Comparison of ENCODE assay signal across 21 cellular contexts in the genomic region with DNA sequence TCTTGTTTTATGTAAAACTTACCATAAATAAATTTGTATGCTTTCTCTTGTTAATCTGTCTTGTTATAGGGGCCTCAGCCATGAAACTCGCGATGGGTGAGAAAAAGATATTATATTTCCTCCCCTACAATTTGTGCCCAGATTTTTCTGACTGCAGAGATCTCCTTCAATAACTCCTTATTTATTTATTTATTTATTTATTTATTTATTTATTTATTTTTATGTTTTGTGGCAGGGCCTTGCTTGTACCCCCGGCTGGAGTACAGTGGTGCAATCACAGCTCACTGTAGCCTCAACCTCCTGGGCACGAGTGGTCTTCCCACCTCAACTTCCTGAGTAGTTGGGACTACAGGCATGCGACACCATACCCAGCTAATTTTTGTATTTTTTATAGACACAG. TPM values are rescaled to one million over a fixed set of nuclear protein-coding genes. Genes with fewer than 3 reads are reported as not detected.
DNase-seq lines count a peak whose midpoint lies in the region; ATAC-seq and TF ChIP-seq lines count a peak whose summit lies in the region.
"Had no signal": no experiment of that assay in that cellular context is flagged by ENCODE, and none has a peak within 500 bp of the region (broad histone marks: within the 10 kb centered on the region; RNA-seq: fewer than 3 reads in every experiment).

No MANE protein-coding gene starts in this region.

- H3K27ac ChIP-seq in HEK293 (ENCODE audit: extremely low read depth, low read depth, low read length): no peak overlapping the region

- no peak overlapping the region for H3K4me3 ChIP-seq in HEK293 (ENCODE audit: low read depth, low read length)
- H3K4me3 ChIP-seq: GM23338 had no signal

- H3K9me3 Mint-ChIP-seq in natural killer cell: no peaks in the 10 kb centered on the region
- H3K9me3 Mint-ChIP-seq in natural killer cell treated with Interleukin-12 subunit alpha and Interleukin-12 subunit beta and Interleukin-15 and Interleukin-18, amount 100 ng/mL, for 72 hours: no peaks in the 10 kb centered on the region
- H3K9me3 Mint-ChIP-seq in mesothelial cell of epicardium: no peaks in the 10 kb centered on the region
- H3K9me3 Mint-ChIP-seq in type B pancreatic cell: peaks cover 8% of the 10 kb centered on the region
- no peaks in the 10 kb centered on the region for H3K9me3 Mint-ChIP-seq in nephron progenitor cell
- H3K9me3 Mint-ChIP-seq: CD4-positive, CD25-positive, alpha-beta regulatory T cell; HFFc6; IgD-negative memory B cell had no signal

- H3K4me3 Mint-ChIP-seq in natural killer cell: peak overlapping the region; percentile 74
- no peak overlapping the region for H3K4me3 Mint-ChIP-seq in natural killer cell treated with Interleukin-12 subunit alpha and Interleukin-12 subunit beta and Interleukin-15 and Interleukin-18, amount 100 ng/mL, for 72 hours
- H3K4me3 Mint-ChIP-seq in mesothelial cell of epicardium: no peak overlapping the region
- H3K4me3 Mint-ChIP-seq in type B pancreatic cell: peak overlapping the region; percentile 21
- no peak overlapping the region for H3K4me3 Mint-ChIP-seq in nephron progenitor cell
- H3K4me3 Mint-ChIP-seq: CD4-positive, CD25-positive, alpha-beta regulatory T cell; GM23338; HFFc6; IgD-negative memory B cell had no signal

- ATAC-seq in natural killer cell (no peak), HG03439 (IDR thresholded peaks at IDR 0.05; ENCODE audit: unreplicated experiment) (no peak)
- ATAC-seq in natural killer cell treated with Interleukin-12 subunit alpha and Interleukin-12 subunit beta and Interleukin-15 and Interleukin-18, amount 100 ng/mL, for 72 hours: no peak
- ATAC-seq: GM23338, HepG2 had no signal

- DNase-seq in natural killer cell (no peak), mesothelial cell of epicardium (ENCODE audit: low spot score in 2 of 2, unreplicated experiment in 2 of 2) (no peak), type B pancreatic cell (ENCODE audit: extremely low spot score, unreplicated experiment) (no peak), cerebellar nuclear complex (lab: John Stamatoyannopoulos, UW) (no peak), nephron progenitor cell (no peak)
- DNase-seq in natural killer cell treated with Interleukin-12 subunit alpha and Interleukin-12 subunit beta and Interleukin-15 and Interleukin-18, amount 100 ng/mL, for 72 hours (ENCODE audit: low spot score): no peak
- DNase-seq: ACHN; BE2C; C1 segment of cervical spinal cord; Calu3; CD4-positive, CD25-positive, alpha-beta regulatory T cell; DMS53; HCEC 1CT; HFFc6; KG1 had no signal

- peak overlapping the region; percentile 96 to 97 for H3K27ac Mint-ChIP-seq in natural killer cell
- peak overlapping the region in 1 of 2 donors; percentile 79 for H3K27ac Mint-ChIP-seq in natural killer cell treated with Interleukin-12 subunit alpha and Interleukin-12 subunit beta and Interleukin-15 and Interleukin-18, amount 100 ng/mL, for 72 hours
- H3K27ac Mint-ChIP-seq in mesothelial cell of epicardium: peak overlapping the region; percentile 74
- peak overlapping the region; percentile 79 for H3K27ac Mint-ChIP-seq in type B pancreatic cell
- no peak overlapping the region for H3K27ac Mint-ChIP-seq in nephron progenitor cell
- H3K27ac Mint-ChIP-seq: CD4-positive, CD25-positive, alpha-beta regulatory T cell; GM23338; HFFc6 had no signal

- H3K36me3 Mint-ChIP-seq in natural killer cell (no peaks in the 10 kb centered on the region), mesothelial cell of epicardium (no peaks in the 10 kb centered on the region), type B pancreatic cell (no peaks in the 10 kb centered on the region), nephron progenitor cell (ENCODE audit: low read depth) (no peaks in the 10 kb centered on the region)
- no peaks in the 10 kb centered on the region for H3K36me3 Mint-ChIP-seq in natural killer cell treated with Interleukin-12 subunit alpha and Interleukin-12 subunit beta and Interleukin-15 and Interleukin-18, amount 100 ng/mL, for 72 hours
- H3K36me3 Mint-ChIP-seq: CD4-positive, CD25-positive, alpha-beta regulatory T cell; IgD-negative memory B cell had no signal

- no peaks in the 10 kb centered on the region for H3K36me3 ChIP-seq in HEK293 (ENCODE audit: control insufficient read depth in 2 of 2, insufficient read depth in 1 of 2, low read length in 2 of 2)
- H3K36me3 ChIP-seq: BE2C had no signal

- POLR2A ChIA-PET in HEK293 (lab: Yijun Ruan, JAX): interaction anchor here (0.9 kb wide), 1 partner anchor 27 kb away, joined by 3 read pairs; the partner anchor contains the start of gene RDM1

- intact Hi-C loops in natural killer cell (cut with micrococcal nuclease): no loop called here

- H3K4me1 Mint-ChIP-seq in natural killer cell (peaks cover 78 to 87% of the 10 kb centered on the region in 2 donors), mesothelial cell of epicardium (peaks cover 38% of the 10 kb centered on the region), type B pancreatic cell (ENCODE audit: unreplicated experiment) (peaks cover 28% of the 10 kb centered on the region), nephron progenitor cell (peaks cover 40% of the 10 kb centered on the region)
- peaks cover 47 to 63% of the 10 kb centered on the region in 2 donors for H3K4me1 Mint-ChIP-seq in natural killer cell treated with Interleukin-12 subunit alpha and Interleukin-12 subunit beta and Interleukin-15 and Interleukin-18, amount 100 ng/mL, for 72 hours (ENCODE audit: low read depth in 2 of 2)
- H3K4me1 Mint-ChIP-seq: CD4-positive, CD25-positive, alpha-beta regulatory T cell; GM23338; IgD-negative memory B cell had no signal

- TF ChIP-seq CTCF in natural killer cell (IDR thresholded peaks at IDR 0.05) (no peak), HEK293 (tag by site-specific recombination; IDR thresholded peaks at IDR 0.05) (no peak), mesothelial cell of epicardium (IDR thresholded peaks at IDR 0.05; ENCODE audit: unreplicated experiment) (no peak), type B pancreatic cell (conservative IDR thresholded peaks at IDR 0.05) (no peak), nephron progenitor cell (IDR thresholded peaks at IDR 0.05) (no peak)

- H3K4me1 ChIP-seq in HEK293 (ENCODE audit: control insufficient read depth, insufficient read depth, low read length): peaks cover 9% of the 10 kb centered on the region
- H3K4me1 ChIP-seq: BE2C had no signal

- CTCF ChIA-PET in HEK293 (lab: Yijun Ruan, JAX): no interaction called here

- no peaks in the 10 kb centered on the region for H3K27me3 Mint-ChIP-seq in natural killer cell (ENCODE audit: low read depth in 2 of 2)
- no peaks in the 10 kb centered on the region for H3K27me3 Mint-ChIP-seq in natural killer cell treated with Interleukin-12 subunit alpha and Interleukin-12 subunit beta and Interleukin-15 and Interleukin-18, amount 100 ng/mL, for 72 hours
- H3K27me3 Mint-ChIP-seq in mesothelial cell of epicardium (ENCODE audit: low read depth): no peaks in the 10 kb centered on the region
- peaks cover 3% of the 10 kb centered on the region for H3K27me3 Mint-ChIP-seq in type B pancreatic cell
- H3K27me3 Mint-ChIP-seq in nephron progenitor cell (ENCODE audit: low read depth, poor library complexity): peaks cover 29% of the 10 kb centered on the region

- no peaks in the 10 kb centered on the region for H3K9me3 ChIP-seq in HEK293 (ENCODE audit: control insufficient read depth, insufficient read depth, low read depth, low read length)
- H3K9me3 ChIP-seq: BE2C had no signal

TF ChIP-seq in HEK293, 187 proteins besides CTCF, POLR2A, EP300 and RAD21 (continues in another document):
- TF ChIP-seq ZNF501 (tag by site-specific recombination; IDR thresholded peaks at IDR 0.05) (no peak), ZNF324 (tag by site-specific recombination; IDR thresholded peaks at IDR 0.05) (no peak), ZNF488 (tag by site-specific recombination; IDR thresholded peaks at IDR 0.05) (no peak), OVOL3 (tag by site-specific recombination; IDR thresholded peaks at IDR 0.05) (no peak), ZNF514 (tag by site-specific recombination; IDR thresholded peaks at IDR 0.05) (no peak)

RNA-seq across cellular contexts. Expression of gene CCL5, which starts 23.3 kb away (rescaled TPM):
- total RNA-seq in natural killer cell: 1,000 to 10,000 TPM in 1 of 3 donors, 100 to 1,000 TPM in 2; 793 to 1,167 (median 825) TPM
- 100 to 1,000 TPM in 1 of 2 donors, 10 to 100 TPM in 1; 97.5 to 224 TPM for total RNA-seq in natural killer cell treated with Interleukin-12 subunit alpha and Interleukin-12 subunit beta and Interleukin-15 and Interleukin-18, amount 100 ng/mL, for 72 hours
- not detected in 3 replicates for total RNA-seq in mesothelial cell of epicardium
- 1.1 TPM in 1 of 2 replicates, not detected in the other for total RNA-seq in type B pancreatic cell (ENCODE audit: low replicate concordance)
- total RNA-seq: A172, GM23338 had no signal

RNA-seq across cellular contexts. Expression of gene RDM1, which starts 27.1 kb away (rescaled TPM):
- total RNA-seq in natural killer cell (under 1 TPM; 0.48 to 1.00 (median 0.61) TPM), mesothelial cell of epicardium (2.1 to 3.5 TPM (median 3.4 TPM) in 3 replicates), type B pancreatic cell (ENCODE audit: low replicate concordance) (3.9 and 4.4 TPM in 2 replicates)
- total RNA-seq in natural killer cell treated with Interleukin-12 subunit alpha and Interleukin-12 subunit beta and Interleukin-15 and Interleukin-18, amount 100 ng/mL, for 72 hours: 1 to 10 TPM; 1.3 to 3.5 TPM
- total RNA-seq: CD4-positive, CD25-positive, alpha-beta regulatory T cell had no signal

RNA-seq across cellular contexts. Expression of gene HEATR9, which starts 34.8 kb away (rescaled TPM):
- total RNA-seq in natural killer cell (10 to 100 TPM in 2 of 3 donors, 1 to 10 TPM in 1; 10.0 to 24.1 (median 15.1) TPM), mesothelial cell of epicardium (not detected in 3 replicates), type B pancreatic cell (ENCODE audit: low replicate concordance) (not detected in 2 replicates)
- 1 to 10 TPM in 1 of 2 donors, under 1 TPM in 1; 0.81 to 2.9 TPM for total RNA-seq in natural killer cell treated with Interleukin-12 subunit alpha and Interleukin-12 subunit beta and Interleukin-15 and Interleukin-18, amount 100 ng/mL, for 72 hours
- total RNA-seq: A172; Calu3; CD4-positive, CD25-positive, alpha-beta regulatory T cell; GM23338; HepG2; HFFc6 had no signal

RNA-seq across cellular contexts. Expression of gene LYZL6, which starts 40.1 kb away (rescaled TPM):
- total RNA-seq in natural killer cell (not detected), mesothelial cell of epicardium (not detected in 3 replicates), type B pancreatic cell (ENCODE audit: low replicate concordance) (not detected in 2 replicates)
- total RNA-seq in natural killer cell treated with Interleukin-12 subunit alpha and Interleukin-12 subunit beta and Interleukin-15 and Interleukin-18, amount 100 ng/mL, for 72 hours: not detected
- total RNA-seq: A172; Calu3; CD4-positive, CD25-positive, alpha-beta regulatory T cell; GM23338; HepG2; HFFc6 had no signal

Comparison
In these comparisons a context has a peak if more than half of its experiments do, and no peak if none do; other contexts are left out.
1. H3K4me3 Mint-ChIP-seq: peak in natural killer cell (single experiment) and type B pancreatic cell (single experiment); none in natural killer cell treated with Interleukin-12 subunit alpha and Interleukin-12 subunit beta and Interleukin-15 and Interleukin-18, amount 100 ng/mL, for 72 hours (single experiment), mesothelial cell of epicardium (single experiment) and nephron progenitor cell (single experiment).
2. RNA of gene CCL5, which starts 23.3 kb away (total RNA-seq): 793 to 1,167 TPM in natural killer cell and 97.5 to 224 TPM in natural killer cell treated with Interleukin-12 subunit alpha and Interleukin-12 subunit beta and Interleukin-15 and Interleukin-18, amount 100 ng/mL, for 72 hours; 1.1 TPM in type B pancreatic cell and not detected in mesothelial cell of epicardium; every median in the first group is over 10 times any median in the second.